Comparison of ENCODE assay signal across 20 cellular contexts in genomic region chr6:120357447-120357846, GRCh38.
"Had no signal": no experiment of that assay in that cellular context is flagged by ENCODE, and none has a peak within 500 bp of the region (broad histone marks: within the 10 kb centered on the region; RNA-seq: fewer than 3 reads in every experiment).

No MANE protein-coding gene starts in this region.

- ATAC-seq: left lobe of liver, lower lobe of right lung, natural killer cell, pancreas had no signal

- H3K4me3 ChIP-seq: colonic mucosa, lower lobe of right lung, pancreas, sigmoid colon, skin epidermis had no signal

- H3K9me3 ChIP-seq: colonic mucosa, pancreas had no signal

- H3K27me3 ChIP-seq: colonic mucosa, pancreas, sigmoid colon had no signal

- DNase-seq: colonic mucosa; dermis blood vessel endothelial cell; erythroblast; foreskin melanocyte; islet precursor cell; lower lobe of right lung; natural killer cell; nucleus accumbens; pancreas; sigmoid colon; stimulated activated CD4-positive, alpha-beta T cell treated with anti-CD3 and anti-CD28 coated beads, Interleukin-2, amount 100 ng/mL, for 24 hours; stimulated activated CD4-positive, alpha-beta T cell treated with anti-CD3 and anti-CD28 coated beads, Interleukin-4, amount 100 ng/mL, for 4 hours; stimulated activated naive CD4-positive, alpha-beta T cell treated with Interleukin-2 at 50 U/mL for 16 hours; trophoblast cell had no signal

- H3K36me3 ChIP-seq: colonic mucosa, lower lobe of right lung, pancreas, sigmoid colon had no signal

- H3K27me3 Mint-ChIP-seq: memory B cell, progenitor cell of endocrine pancreas had no signal

- H3K4me1 Mint-ChIP-seq: mesothelial cell of epicardium, natural killer cell, neural crest cell had no signal

- H3K36me3 Mint-ChIP-seq: memory B cell had no signal

- H3K27ac Mint-ChIP-seq: memory B cell, mesothelial cell of epicardium, natural killer cell, progenitor cell of endocrine pancreas had no signal

- H3K27ac ChIP-seq: colonic mucosa, lower lobe of right lung, pancreas, sigmoid colon, skin epidermis had no signal

- H3K4me1 ChIP-seq: colonic mucosa, lower lobe of right lung, pancreas, sigmoid colon had no signal

- H3K4me3 Mint-ChIP-seq: memory B cell, mesothelial cell of epicardium, natural killer cell, neural crest cell had no signal
